In genomic region chr9:19203058-19203457, GRCh38 we compare ENCODE assay signal across 29 cellular contexts.
"Had no signal": no experiment of that assay in that cellular context is flagged by ENCODE, and none has a peak within 500 bp of the region (broad histone marks: within the 10 kb centered on the region; RNA-seq: fewer than 3 reads in every experiment).

No MANE protein-coding gene starts in this region.

- H3K4me1 ChIP-seq: ascending aorta, gastroesophageal sphincter, vagina had no signal

- H3K9me3 ChIP-seq: adrenal gland, ascending aorta, gastroesophageal sphincter, testis, vagina had no signal

- H3K36me3 ChIP-seq: adrenal gland, ascending aorta, gastroesophageal sphincter, vagina had no signal

- H3K36me3 Mint-ChIP-seq: activated CD8-positive, alpha-beta memory T cell treated with anti-CD3 and anti-CD28 coated beads, Interleukin-2, amount 10 ng/mL, durations not matched to agents 7 days and 5 days; activated naive CD8-positive, alpha-beta T cell treated with anti-CD3 and anti-CD28 coated beads for 36 hours; brain; naive thymus-derived CD8-positive, alpha-beta T cell; WTC11 had no signal

- DNase-seq: activated CD4-positive, alpha-beta T cell treated with anti-CD3 and anti-CD28 coated beads for 1 hour; activated CD4-positive, alpha-beta T cell treated with anti-CD3 and anti-CD28 coated beads, Interleukin-2, amount 10 ng/mL, durations not matched to agents 7 days and 5 days; activated CD8-positive, alpha-beta memory T cell treated with anti-CD3 and anti-CD28 coated beads, Interleukin-2, amount 10 ng/mL, durations not matched to agents 7 days and 5 days; activated CD8-positive, alpha-beta T cell treated with anti-CD3 and anti-CD28 coated beads, Interleukin-2, amount 10 ng/mL, durations not matched to agents 7 days and 5 days; activated naive CD8-positive, alpha-beta T cell treated with anti-CD3 and anti-CD28 coated beads for 36 hours; activated T-cell treated with anti-CD3 and anti-CD28 coated beads, Interleukin-2, amount 50 U/mL, for 48 hours; cortex of kidney; effector memory CD8-positive, alpha-beta T cell; hippocampal formation; left cardiac atrium; mammary epithelial cell; naive thymus-derived CD8-positive, alpha-beta T cell; posterior cingulate gyrus; stimulated activated CD4-positive, alpha-beta T cell treated with anti-CD3 and anti-CD28 coated beads, Interleukin-4, amount 100 ng/mL, for 1 hour; stimulated activated naive CD8-positive, alpha-beta T cell treated with anti-CD3 and anti-CD28 coated beads, Interleukin-15, Interleukin-2, amounts not matched to agents 100 U/mL and 50 U/mL, for 24 hours; SW 1271; T-helper 9 cell; trophoblast cell had no signal

- H3K4me3 ChIP-seq: adrenal gland, ascending aorta, gastroesophageal sphincter, testis, vagina had no signal

- H3K27ac Mint-ChIP-seq: activated CD4-positive, alpha-beta T cell treated with anti-CD3 and anti-CD28 coated beads, Interleukin-2, amount 10 ng/mL, durations not matched to agents 7 days and 5 days; activated CD8-positive, alpha-beta memory T cell treated with anti-CD3 and anti-CD28 coated beads, Interleukin-2, amount 10 ng/mL, durations not matched to agents 7 days and 5 days; activated CD8-positive, alpha-beta T cell treated with anti-CD3 and anti-CD28 coated beads, Interleukin-2, amount 10 ng/mL, durations not matched to agents 7 days and 5 days; activated naive CD8-positive, alpha-beta T cell treated with anti-CD3 and anti-CD28 coated beads for 36 hours; activated T-helper 2 cell treated with anti-CD3 and anti-CD28 coated beads, Interferon-gamma antibody, Interleukin-2, Interleukin-4, amounts not matched to agents 10 μg/mL and 5 μg/mL and 100 μg/mL, durations not matched to agents 14 hours and 24 hours and 36 hours; effector memory CD8-positive, alpha-beta T cell; T-helper 1 cell treated with Interleukin-12 subunit alpha and Interleukin-12 subunit beta and Interleukin-4 antibody, amounts not matched to agents 30 μg/mL and 1 μg/mL, for 36 hours; WTC11 had no signal

- H3K9me3 Mint-ChIP-seq: activated CD4-positive, alpha-beta T cell treated with anti-CD3 and anti-CD28 coated beads, Interleukin-2, amount 10 ng/mL, durations not matched to agents 7 days and 5 days; activated naive CD8-positive, alpha-beta T cell treated with anti-CD3 and anti-CD28 coated beads for 36 hours; activated T-helper 2 cell treated with anti-CD3 and anti-CD28 coated beads, Interferon-gamma antibody, Interleukin-2, Interleukin-4, amounts not matched to agents 10 μg/mL and 5 μg/mL and 100 μg/mL, durations not matched to agents 14 hours and 24 hours and 36 hours; brain; effector memory CD8-positive, alpha-beta T cell; naive thymus-derived CD8-positive, alpha-beta T cell; T-helper 1 cell treated with Interleukin-12 subunit alpha and Interleukin-12 subunit beta and Interleukin-4 antibody, amounts not matched to agents 30 μg/mL and 1 μg/mL, for 36 hours; WTC11 had no signal

- H3K4me1 Mint-ChIP-seq: activated naive CD8-positive, alpha-beta T cell treated with anti-CD3 and anti-CD28 coated beads for 36 hours; naive thymus-derived CD8-positive, alpha-beta T cell had no signal

- H3K27ac ChIP-seq: adrenal gland, ascending aorta, gastroesophageal sphincter, vagina had no signal

- ATAC-seq: activated CD8-positive, alpha-beta memory T cell treated with anti-CD3 and anti-CD28 coated beads, Interleukin-2, amount 10 ng/mL, durations not matched to agents 7 days and 5 days; activated CD8-positive, alpha-beta T cell treated with anti-CD3 and anti-CD28 coated beads, Interleukin-2, amount 10 ng/mL, durations not matched to agents 7 days and 5 days; effector memory CD8-positive, alpha-beta T cell; gastroesophageal sphincter; naive thymus-derived CD8-positive, alpha-beta T cell; stimulated activated naive CD8-positive, alpha-beta T cell treated with anti-CD3 and anti-CD28 coated beads, Interleukin-15, Interleukin-2, amounts not matched to agents 100 U/mL and 50 U/mL, for 24 hours had no signal

- H3K4me3 Mint-ChIP-seq: activated CD4-positive, alpha-beta T cell treated with anti-CD3 and anti-CD28 coated beads, Interleukin-2, amount 10 ng/mL, durations not matched to agents 7 days and 5 days; activated CD8-positive, alpha-beta memory T cell treated with anti-CD3 and anti-CD28 coated beads, Interleukin-2, amount 10 ng/mL, durations not matched to agents 7 days and 5 days; activated CD8-positive, alpha-beta T cell treated with anti-CD3 and anti-CD28 coated beads, Interleukin-2, amount 10 ng/mL, durations not matched to agents 7 days and 5 days; activated naive CD8-positive, alpha-beta T cell treated with anti-CD3 and anti-CD28 coated beads for 36 hours; brain; effector memory CD8-positive, alpha-beta T cell; naive thymus-derived CD8-positive, alpha-beta T cell; T-helper 1 cell treated with Interleukin-12 subunit alpha and Interleukin-12 subunit beta and Interleukin-4 antibody, amounts not matched to agents 30 μg/mL and 1 μg/mL, for 36 hours; WTC11 had no signal

- FAIRE-seq: keratinocyte, TTC549 had no signal

- H3K27me3 ChIP-seq: adrenal gland, ascending aorta, gastroesophageal sphincter, testis, vagina had no signal

- H3K27me3 Mint-ChIP-seq: activated CD4-positive, alpha-beta T cell treated with anti-CD3 and anti-CD28 coated beads, Interleukin-2, amount 10 ng/mL, durations not matched to agents 7 days and 5 days; activated CD8-positive, alpha-beta memory T cell treated with anti-CD3 and anti-CD28 coated beads, Interleukin-2, amount 10 ng/mL, durations not matched to agents 7 days and 5 days; activated naive CD8-positive, alpha-beta T cell treated with anti-CD3 and anti-CD28 coated beads for 36 hours; brain; effector memory CD8-positive, alpha-beta T cell; naive thymus-derived CD8-positive, alpha-beta T cell had no signal
